8 cellular contexts compared by ENCODE assay signal in genomic region chr2:74267068-74267467, GRCh38.
DNase-seq lines count a peak whose midpoint lies in the region; ATAC-seq and TF ChIP-seq lines count a peak whose summit lies in the region.

No MANE protein-coding gene starts in this region.

- no peak overlapping the region for H3K4me3 ChIP-seq in endodermal cell (ENCODE audit: low read length)

- H3K36me3 ChIP-seq in endodermal cell (ENCODE audit: control insufficient read depth, insufficient read depth, low read length), result no peaks in the 10 kb centered on the region

- peaks cover 15% of the 10 kb centered on the region for H3K27me3 ChIP-seq in endodermal cell (ENCODE audit: control insufficient read depth, insufficient read depth, low read length, poor library complexity, severe bottlenecking)

- TF ChIP-seq CTCF in GM10266 (IDR thresholded peaks at IDR 0.05; ENCODE audit: control insufficient read depth, insufficient read depth, low read depth, missing control alignments), result peak; percentile 40
- no peak for TF ChIP-seq CTCF in activated B cell treated with CpG ODN at 0.5 μM for 24 hours (IDR thresholded peaks at IDR 0.05)
- TF ChIP-seq CTCF in endodermal cell (conservative IDR thresholded peaks at IDR 0.05), result peak; percentile 70

- CTCF ChIA-PET in activated B cell treated with CpG ODN at 0.5 μM for 24 hours (lab: Charles Lee), result interaction anchor here (1.3 to 1.4 kb wide), 2 partner anchors 17 to 68 kb away, joined by 3 to 8 read pairs; no protein-coding TSS in a partner anchor

- no peak overlapping the region for H3K9ac ChIP-seq in endodermal cell (ENCODE audit: extremely low read depth, low read length, poor library complexity, severe bottlenecking)

- H3K4me1 Mint-ChIP-seq in activated B cell treated with CpG ODN at 0.5 μM for 24 hours, result peaks cover 3% of the 10 kb centered on the region
- peaks cover 2% of the 10 kb centered on the region for H3K4me1 Mint-ChIP-seq in endodermal cell

- H3K9me3 Mint-ChIP-seq in activated B cell treated with CpG ODN at 0.5 μM for 24 hours (no peaks in the 10 kb centered on the region), endodermal cell (no peaks in the 10 kb centered on the region)

- H3K4me3 Mint-ChIP-seq in activated B cell treated with CpG ODN at 0.5 μM for 24 hours, result no peak overlapping the region
- no peak overlapping the region for H3K4me3 Mint-ChIP-seq in endodermal cell

- 75% methylated on average over 2 to 4 of the region's 4 CpGs for WGBS in endodermal cell (ENCODE audit: insufficient coverage in 1 of 2, insufficient read length in 1 of 2), 2 experiments

- DNase-seq in GM10266 (ENCODE audit: extremely low spot score), result peak; percentile 44
- DNase-seq in LoVo (ENCODE audit: low spot score), result peak; percentile 58
- DNase-seq in activated B cell treated with CpG ODN at 0.5 μM for 24 hours, result no peak
- peak; percentile 67 for DNase-seq in endodermal cell
- peak; percentile 23 for DNase-seq in stimulated activated CD8-positive, alpha-beta memory T cell treated with anti-CD3 and anti-CD28 coated beads, Interleukin-12 subunit alpha, Interleukin-12 subunit beta, amount 100 ng/mL, for 1 hour (ENCODE audit: low read depth)
- no peak for DNase-seq in NCI-H2171 treated with DMSO at 0.1 percent for 48 hours (lab: John Stamatoyannopoulos, UW)
- no peak for DNase-seq in inferior parietal cortex (ENCODE audit: extremely low spot score)

- no peaks in the 10 kb centered on the region for H3K9me3 ChIP-seq in endodermal cell (ENCODE audit: control insufficient read depth, low read length)

- ATAC-seq in activated B cell treated with CpG ODN at 0.5 μM for 24 hours (ENCODE audit: low read depth) (peak; percentile 37), GM18511 (IDR thresholded peaks at IDR 0.05; ENCODE audit: unreplicated experiment) (no peak)

- H3K27ac Mint-ChIP-seq in activated B cell treated with CpG ODN at 0.5 μM for 24 hours (no peak overlapping the region), endodermal cell (no peak overlapping the region)

- H3K27me3 Mint-ChIP-seq in activated B cell treated with CpG ODN at 0.5 μM for 24 hours, result no peaks in the 10 kb centered on the region
- peaks cover 16% of the 10 kb centered on the region for H3K27me3 Mint-ChIP-seq in endodermal cell (ENCODE audit: insufficient read depth)

- intact Hi-C loops in activated B cell treated with CpG ODN at 0.5 μM for 24 hours (cut with micrococcal nuclease), result loop anchor here (5.0 kb wide), 1 partner anchor 70 kb away; no protein-coding TSS in a partner anchor

- H3K36me3 Mint-ChIP-seq in activated B cell treated with CpG ODN at 0.5 μM for 24 hours (ENCODE audit: low read depth) (peaks cover under 1% of the 10 kb centered on the region), endodermal cell (ENCODE audit: low read depth) (no peaks in the 10 kb centered on the region)

- H3K27ac ChIP-seq in endodermal cell (ENCODE audit: low read depth, low read length), result no peak overlapping the region

- H3K4me1 ChIP-seq in endodermal cell (ENCODE audit: control insufficient read depth, insufficient read depth, low read length), result no peaks in the 10 kb centered on the region

- POLR2A ChIA-PET in activated B cell treated with CpG ODN at 0.5 μM for 24 hours (lab: Charles Lee), result no interaction called here

Comparison
In these comparisons a context has a peak if more than half of its experiments do, and no peak if none do; other contexts are left out.
1. DNase-seq: peak in GM10266 (single experiment), LoVo (single experiment), endodermal cell (single experiment) and stimulated activated CD8-positive, alpha-beta memory T cell treated with anti-CD3 and anti-CD28 coated beads, Interleukin-12 subunit alpha, Interleukin-12 subunit beta, amount 100 ng/mL, for 1 hour (single experiment); none in activated B cell treated with CpG ODN at 0.5 μM for 24 hours (single experiment), NCI-H2171 treated with DMSO at 0.1 percent for 48 hours (single experiment) and inferior parietal cortex (single experiment).